8 cellular contexts compared by ENCODE assay signal in the genomic region with DNA sequence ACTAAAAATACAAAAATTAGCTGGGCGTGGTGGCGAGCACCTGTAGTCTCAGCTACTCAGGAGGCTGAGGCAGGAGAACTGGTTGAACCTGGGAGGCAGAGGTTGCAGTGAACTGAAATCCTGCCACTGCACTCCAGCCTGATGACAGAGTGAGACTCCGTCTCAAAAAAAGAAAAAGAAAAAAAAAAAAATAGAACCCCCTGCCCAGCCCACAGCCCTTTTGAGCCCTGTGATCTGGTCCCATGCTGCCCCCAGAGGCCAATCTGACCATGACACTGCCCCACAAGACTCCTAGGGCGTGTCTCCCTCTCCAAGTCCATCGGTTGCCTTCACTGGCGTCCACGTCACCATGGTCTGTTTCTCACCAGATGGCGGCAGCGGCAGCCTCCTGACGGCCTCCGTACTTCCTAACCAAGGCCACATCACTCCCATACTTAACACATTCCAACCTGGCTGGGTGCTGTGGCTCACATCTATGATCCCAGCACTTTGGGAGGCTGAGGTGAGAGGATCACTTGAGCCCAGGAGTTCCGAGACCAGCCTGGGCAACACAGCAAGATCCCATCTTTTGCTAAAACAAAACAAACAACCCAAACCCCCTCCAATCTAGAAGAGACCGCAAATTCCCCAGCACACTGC. TPM values are rescaled to one million over a fixed set of nuclear protein-coding genes. Genes with fewer than 3 reads are reported as not detected.
A peak's percentile ranks its signal among the peaks of the same experiment; 100 is the strongest.
DNase-seq lines count a peak whose midpoint lies in the region; ATAC-seq and TF ChIP-seq lines count a peak whose summit lies in the region.

No MANE protein-coding gene starts in this region.

- H3K4me3 Mint-ChIP-seq in CD14-positive monocyte (peak overlapping the region in 1 of 2 donors; percentile 68), osteocyte (ENCODE audit: unreplicated experiment) (no peak overlapping the region)

- 72% methylated on average over 12 of the region's 13 CpGs for WGBS in esophagus muscularis mucosa

- H3K36me3 ChIP-seq in esophagus muscularis mucosa = peaks cover 18 to 81% (median 56%) of the 10 kb centered on the region in 4 donors
- H3K36me3 ChIP-seq in uterus = no peaks in the 10 kb centered on the region

- H3K4me1 ChIP-seq in esophagus muscularis mucosa (peaks cover 7 to 22% (median 17%) of the 10 kb centered on the region in 4 donors), uterus (peaks cover 6 to 14% of the 10 kb centered on the region in 2 donors)

- intact Hi-C loops in CD14-positive monocyte (cut with micrococcal nuclease) (no loop called here), esophagus muscularis mucosa (cut with DNase I) (no loop called here), uterus (cut with DNase I; ENCODE audit: low total_unique reads) (no loop called here)

- no peaks in the 10 kb centered on the region for H3K27me3 ChIP-seq in esophagus muscularis mucosa
- H3K27me3 ChIP-seq in uterus = no peaks in the 10 kb centered on the region

- TF ChIP-seq CTCF in CD14-positive monocyte (IDR thresholded peaks at IDR 0.05) (peak; percentile 86), GM13977 (IDR thresholded peaks at IDR 0.05; ENCODE audit: extremely low read depth, insufficient read depth, missing control alignments) (peak; percentile 52), esophagus muscularis mucosa (IDR thresholded peaks at IDR 0.05) (peak in 2 of 3 experiments; percentile 29 to 62), osteocyte (IDR thresholded peaks at IDR 0.05) (peak; percentile 60), uterus (IDR thresholded peaks at IDR 0.05) (peak in 2 of 4 experiments; percentile 23 to 40)

- TF ChIP-seq POLR2A in esophagus muscularis mucosa (IDR thresholded peaks at IDR 0.05; ENCODE audit: low read depth) (no peak), uterus (IDR thresholded peaks at IDR 0.05) (no peak)

- H3K4me3 ChIP-seq in esophagus muscularis mucosa (no peak overlapping the region), uterus (no peak overlapping the region)

- H3K9me3 Mint-ChIP-seq in CD14-positive monocyte = peaks cover 0 to 18% (median 5%) of the 10 kb centered on the region in 7 donors
- H3K9me3 Mint-ChIP-seq in osteocyte (ENCODE audit: unreplicated experiment) = no peaks in the 10 kb centered on the region

- in situ Hi-C loops in GM13977 (cut with MboI; ENCODE audit: low pct_unique_long_range_greater_than_20kb, low sequenced_read_pairs, unreplicated experiment) (no loop called here), SK-MEL-5 (cut with HindIII; ENCODE audit: low pct_unique_long_range_greater_than_20kb, low sequenced_read_pairs) (no loop called here)

- DNase-seq in CD14-positive monocyte (ENCODE audit: low spot score) (peak; percentile 71), GM13977 (ENCODE audit: low spot score) (peak; percentile 74), SK-MEL-5 (ENCODE audit: low read depth, low spot score) (peak; percentile 87), esophagus muscularis mucosa (ENCODE audit: extremely low spot score) (no peak), osteocyte (ENCODE audit: extremely low spot score, unreplicated experiment) (no peak), uterus (no peak)

- H3K27ac ChIP-seq in esophagus muscularis mucosa (replicated peaks in 1 of 4) = no peak overlapping the region
- H3K27ac ChIP-seq in uterus = no peak overlapping the region

- no peaks in the 10 kb centered on the region for H3K9me3 ChIP-seq in esophagus muscularis mucosa
- no peaks in the 10 kb centered on the region for H3K9me3 ChIP-seq in uterus

- ATAC-seq in GM18502 (IDR thresholded peaks at IDR 0.05; ENCODE audit: poor library complexity, unreplicated experiment) (no peak), GM19455 (IDR thresholded peaks at IDR 0.05; ENCODE audit: unreplicated experiment) (no peak)

- TF ChIP-seq EP300 in esophagus muscularis mucosa (IDR thresholded peaks at IDR 0.05) = no peak

- H3K4me1 Mint-ChIP-seq in CD14-positive monocyte (peaks cover 17% of the 10 kb centered on the region), osteocyte (ENCODE audit: unreplicated experiment) (peaks cover 23% of the 10 kb centered on the region)

- peak overlapping the region in 1 of 7 donors; percentile 22 for H3K27ac Mint-ChIP-seq in CD14-positive monocyte
- H3K27ac Mint-ChIP-seq in osteocyte (ENCODE audit: unreplicated experiment) = no peak overlapping the region

- H3K27me3 Mint-ChIP-seq in CD14-positive monocyte (ENCODE audit: low read depth in 3 of 3) (peaks cover 44 to 57% (median 54%) of the 10 kb centered on the region in 3 donors), osteocyte (ENCODE audit: unreplicated experiment) (no peaks in the 10 kb centered on the region)

- H3K36me3 Mint-ChIP-seq in CD14-positive monocyte = peaks cover 31 to 36% of the 10 kb centered on the region in 2 donors
- H3K36me3 Mint-ChIP-seq in osteocyte (ENCODE audit: unreplicated experiment) = peaks cover 21% of the 10 kb centered on the region

RNA-seq across cellular contexts. Expression of gene STX1A, which starts 18.0 kb away (rescaled TPM):
- under 1 TPM; 0.27 to 0.37 TPM for polyA plus RNA-seq in CD14-positive monocyte
- 6.7 and 7.0 TPM in 2 replicates for total RNA-seq in SK-MEL-5 (2014; rRNA removed; shearing (Covaris generic))
- 8.5 and 10.2 TPM in 2 replicates for polyA plus RNA-seq in SK-MEL-5 (2015; cell fraction: cytosol; rRNA removed)
- polyA plus RNA-seq in SK-MEL-5 (2015; cell fraction: nucleus; rRNA removed) = 47.8 and 137 TPM in 2 replicates
- 10 to 100 TPM in 2 of 4 donors, 1 to 10 TPM in 2; 7.1 to 16.0 (median 9.6) TPM for total RNA-seq in esophagus muscularis mucosa
- 21.7 and 24.0 TPM in 2 replicates for total RNA-seq in osteocyte
- total RNA-seq in uterus = 10 to 100 TPM in 2 of 4 donors, 1 to 10 TPM in 2; 2.3 to 19.1 (median 11.0) TPM

RNA-seq across cellular contexts. Expression of gene BUD23, which starts 18.1 kb away (rescaled TPM):
- 10 to 100 TPM; 44.5 to 51.9 TPM for polyA plus RNA-seq in CD14-positive monocyte
- 142 and 181 TPM in 2 replicates for total RNA-seq in SK-MEL-5 (2014; rRNA removed; shearing (Covaris generic))
- polyA plus RNA-seq in SK-MEL-5 (2015; cell fraction: cytosol; rRNA removed) = 432 and 633 TPM in 2 replicates
- 156 and 166 TPM in 2 replicates for polyA plus RNA-seq in SK-MEL-5 (2015; cell fraction: nucleus; rRNA removed)
- total RNA-seq in esophagus muscularis mucosa (10 to 100 TPM; 43.2 to 51.5 (median 48.6) TPM), osteocyte (47.2 and 56.7 TPM in 2 replicates), uterus (10 to 100 TPM; 12.4 to 54.6 (median 31.5) TPM)

RNA-seq across cellular contexts. Expression of gene DNAJC30, which starts 18.2 kb away (rescaled TPM):
- 1 to 10 TPM; 3.2 to 5.2 TPM for polyA plus RNA-seq in CD14-positive monocyte
- 4.3 and 4.5 TPM in 2 replicates for total RNA-seq in SK-MEL-5 (2014; rRNA removed; shearing (Covaris generic))
- 22.5 and 28.6 TPM in 2 replicates for polyA plus RNA-seq in SK-MEL-5 (2015; cell fraction: cytosol; rRNA removed)
- 9.4 and 14.3 TPM in 2 replicates for polyA plus RNA-seq in SK-MEL-5 (2015; cell fraction: nucleus; rRNA removed)
- 1 to 10 TPM; 4.5 to 7.5 (median 5.5) TPM for total RNA-seq in esophagus muscularis mucosa
- total RNA-seq in osteocyte = 13.8 and 14.5 TPM in 2 replicates
- 10 to 100 TPM in 1 of 4 donors, 1 to 10 TPM in 2, under 1 TPM in 1; 0.29 to 14.1 (median 3.3) TPM for total RNA-seq in uterus

RNA-seq across cellular contexts. Expression of gene VPS37D, which starts 33.8 kb away (rescaled TPM):
- polyA plus RNA-seq in CD14-positive monocyte = not detected
- 4.3 and 4.6 TPM in 2 replicates for total RNA-seq in SK-MEL-5 (2014; rRNA removed; shearing (Covaris generic))
- polyA plus RNA-seq in SK-MEL-5 (2015; cell fraction: cytosol; rRNA removed) = 6.1 and 8.0 TPM in 2 replicates
- polyA plus RNA-seq in SK-MEL-5 (2015; cell fraction: nucleus; rRNA removed) = 1.7 and 2.6 TPM in 2 replicates
- total RNA-seq in esophagus muscularis mucosa = 1 to 10 TPM; 2.5 to 7.1 (median 4.0) TPM
- 5.0 and 6.2 TPM in 2 replicates for total RNA-seq in osteocyte
- total RNA-seq in uterus = 1 to 10 TPM in 3 of 4 donors, not detected in 1; 6.7 to 9.3 (median 8.8) TPM

RNA-seq across cellular contexts. Expression of gene ABHD11, which starts 37.1 kb away (rescaled TPM):
- polyA plus RNA-seq in CD14-positive monocyte = 10 to 100 TPM; 20.3 to 22.1 TPM
- total RNA-seq in SK-MEL-5 (2014; rRNA removed; shearing (Covaris generic)) = 27.5 and 31.8 TPM in 2 replicates
- polyA plus RNA-seq in SK-MEL-5 (2015; cell fraction: cytosol; rRNA removed) = 34.0 and 38.3 TPM in 2 replicates
- 105 and 159 TPM in 2 replicates for polyA plus RNA-seq in SK-MEL-5 (2015; cell fraction: nucleus; rRNA removed)
- 1 to 10 TPM; 6.1 to 7.9 (median 7.2) TPM for total RNA-seq in esophagus muscularis mucosa
- 14.0 and 17.4 TPM in 2 replicates for total RNA-seq in osteocyte
- 10 to 100 TPM in 2 of 4 donors, 1 to 10 TPM in 2; 4.4 to 14.1 (median 7.7) TPM for total RNA-seq in uterus

Comparison
In these comparisons a context has a peak if more than half of its experiments do, and no peak if none do; other contexts are left out.
1. DNase-seq: peak in CD14-positive monocyte (single experiment), GM13977 (single experiment) and SK-MEL-5 (single experiment); none in esophagus muscularis mucosa (single experiment), osteocyte (single experiment) and uterus (0 of 2).